1 cellular context compared by ENCODE assay signal in the genomic region with DNA sequence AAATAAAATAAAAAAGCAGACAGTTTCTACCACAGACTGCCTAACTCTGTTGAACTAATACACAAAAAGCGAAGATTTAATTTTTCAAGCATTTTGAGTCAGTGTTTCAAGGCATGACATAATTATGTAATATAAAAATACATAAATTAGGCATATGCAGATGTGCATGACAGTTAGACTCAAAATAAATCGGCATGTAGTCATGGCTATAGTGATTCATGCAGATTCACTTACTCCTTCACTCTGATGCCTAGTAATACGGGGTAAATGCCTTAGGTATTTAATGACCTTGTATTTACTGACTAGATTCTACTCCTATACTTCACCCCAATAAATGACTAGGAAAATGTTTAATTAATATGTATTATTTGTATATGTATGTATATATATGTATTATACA.
TF ChIP-seq lines count a peak whose summit lies in the region.

No MANE protein-coding gene starts in this region.

TF ChIP-seq in GM23338, 12 proteins besides CTCF, POLR2A, EP300 and RAD21 (continued from another document):
- no peak for TF ChIP-seq ZNF462 (CRISPR knock-in tag; IDR thresholded peaks at IDR 0.05)
- TF ChIP-seq POLR2AphosphoS5 (IDR thresholded peaks at IDR 0.05; ENCODE audit: low read depth), result no peak
